Comparison of ENCODE assay signal across 26 cellular contexts in genomic region chr4:122903766-122904165, GRCh38. TPM values are rescaled to one million over a fixed set of nuclear protein-coding genes. Genes with fewer than 3 reads are reported as not detected.
A peak's percentile ranks its signal among the peaks of the same experiment; 100 is the strongest.
DNase-seq lines count a peak whose midpoint lies in the region; ATAC-seq, FAIRE-seq and TF ChIP-seq lines count a peak whose summit lies in the region.
"Had no signal": no experiment of that assay in that cellular context is flagged by ENCODE, and none has a peak within 500 bp of the region (broad histone marks: within the 10 kb centered on the region; RNA-seq: fewer than 3 reads in every experiment).

No MANE protein-coding gene starts in this region.

- peak overlapping the region; percentile 1 for H3K4ac ChIP-seq in mesendoderm (ENCODE audit: low read depth, low read length)

- peaks cover 12% of the 10 kb centered on the region; the same call in 1 of the 2 replicates for H3K79me2 ChIP-seq in GM23248 (ENCODE audit: insufficient read depth)
- H3K79me2 ChIP-seq in mesendoderm (ENCODE audit: control insufficient read depth, insufficient read depth, low read length) = no peaks in the 10 kb centered on the region

- BruUV-seq in Panc1 (replicated peaks; lab: Mats Ljungman, UMichigan) = no TSS peak

- POLR2A ChIA-PET in Panc1 (lab: Charles Lee) = no interaction called here

- H3K18ac ChIP-seq in mesendoderm (ENCODE audit: low read length) = no peak overlapping the region

- H3K27ac Mint-ChIP-seq in activated T-helper 17 cell treated with anti-CD3 and anti-CD28 coated beads, Interleukin-2, amount 50 U/mL, for 72 hours = no peak overlapping the region
- no peak overlapping the region for H3K27ac Mint-ChIP-seq in activated naive CD4-positive, alpha-beta T cell treated with anti-CD3 and anti-CD28 coated beads, Interleukin-2, amount 10 ng/mL, durations not matched to agents 7 days and 5 days
- H3K27ac Mint-ChIP-seq: CD8-positive, alpha-beta memory T cell; IgD-negative memory B cell had no signal

- no peaks in the 10 kb centered on the region for H3K27me3 Mint-ChIP-seq in activated T-helper 17 cell treated with anti-CD3 and anti-CD28 coated beads, Interleukin-2, amount 50 U/mL, for 72 hours
- no peaks in the 10 kb centered on the region for H3K27me3 Mint-ChIP-seq in activated naive CD4-positive, alpha-beta T cell treated with anti-CD3 and anti-CD28 coated beads, Interleukin-2, amount 10 ng/mL, durations not matched to agents 7 days and 5 days
- H3K27me3 Mint-ChIP-seq: IgD-negative memory B cell had no signal

- no peak overlapping the region for H3K4me3 Mint-ChIP-seq in activated T-helper 17 cell treated with anti-CD3 and anti-CD28 coated beads, Interleukin-2, amount 50 U/mL, for 72 hours
- H3K4me3 Mint-ChIP-seq in activated naive CD4-positive, alpha-beta T cell treated with anti-CD3 and anti-CD28 coated beads, Interleukin-2, amount 10 ng/mL, durations not matched to agents 7 days and 5 days = no peak overlapping the region
- H3K4me3 Mint-ChIP-seq: CD8-positive, alpha-beta memory T cell; IgD-negative memory B cell had no signal

- H3K27ac ChIP-seq in GM23248 = peak overlapping the region; percentile 34
- H3K27ac ChIP-seq in HUES48 (ENCODE audit: low read depth, low read length) = peak overlapping the region; percentile 42
- no peak overlapping the region for H3K27ac ChIP-seq in Panc1 (ENCODE audit: low read length)
- H3K27ac ChIP-seq in mesendoderm (ENCODE audit: low read depth, low read length) = peak overlapping the region; percentile 78
- no peak overlapping the region for H3K27ac ChIP-seq in uterus
- H3K27ac ChIP-seq: C4-2B, HL-60, SJSA1 had no signal

- H3K36me3 Mint-ChIP-seq in activated T-helper 17 cell treated with anti-CD3 and anti-CD28 coated beads, Interleukin-2, amount 50 U/mL, for 72 hours (ENCODE audit: low read depth) = no peaks in the 10 kb centered on the region
- H3K36me3 Mint-ChIP-seq in activated naive CD4-positive, alpha-beta T cell treated with anti-CD3 and anti-CD28 coated beads, Interleukin-2, amount 10 ng/mL, durations not matched to agents 7 days and 5 days = peaks cover 22% of the 10 kb centered on the region

- H2BK120ac ChIP-seq in mesendoderm (ENCODE audit: low read depth, low read length) = no peak overlapping the region

- H3K9me2 ChIP-seq in GM23248 (ENCODE audit: insufficient read depth) = no peaks in the 10 kb centered on the region

- H3K9ac ChIP-seq in GM23248 = no peak overlapping the region
- no peak overlapping the region for H3K9ac ChIP-seq in HUES48 (ENCODE audit: low read depth, low read length)
- H3K9ac ChIP-seq in mesendoderm (ENCODE audit: low read length) = no peak overlapping the region

- H3K9me3 ChIP-seq in GM23248 (ENCODE audit: low read depth) (no peaks in the 10 kb centered on the region), HUES48 (ENCODE audit: control insufficient read depth, insufficient read depth, low read length) (no peaks in the 10 kb centered on the region), Panc1 (ENCODE audit: control insufficient read depth, insufficient read depth, low read depth, low read length) (no peaks in the 10 kb centered on the region), uterus (no peaks in the 10 kb centered on the region)
- H3K9me3 ChIP-seq: SJSA1 had no signal

- no peak overlapping the region for H4K5ac ChIP-seq in mesendoderm (ENCODE audit: low read length)

- ATAC-seq in Panc1 = 0 out of 2 replicates have a peak, but pooled peaks have one; percentile 12
- ATAC-seq in activated T-helper 17 cell treated with anti-CD3 and anti-CD28 coated beads, Interleukin-2, amount 50 U/mL, for 72 hours (replicated peaks) = no peak
- ATAC-seq: Right ventricle myocardium inferior had no signal

- H3K23ac ChIP-seq in mesendoderm (ENCODE audit: low read length) = no peak overlapping the region

- H2BK5ac ChIP-seq in mesendoderm (ENCODE audit: low read length) = peak overlapping the region; percentile 26

- peak overlapping the region; percentile 52 for H3K56ac ChIP-seq in mesendoderm (ENCODE audit: low read length)

- H3K4me1 Mint-ChIP-seq in activated T-helper 17 cell treated with anti-CD3 and anti-CD28 coated beads, Interleukin-2, amount 50 U/mL, for 72 hours = no peaks in the 10 kb centered on the region
- H3K4me1 Mint-ChIP-seq in activated naive CD4-positive, alpha-beta T cell treated with anti-CD3 and anti-CD28 coated beads, Interleukin-2, amount 10 ng/mL, durations not matched to agents 7 days and 5 days = no peaks in the 10 kb centered on the region
- H3K4me1 Mint-ChIP-seq: CD8-positive, alpha-beta memory T cell; IgD-negative memory B cell had no signal

- peaks cover 93% of the 10 kb centered on the region for H3F3A ChIP-seq in GM23248 (ENCODE audit: insufficient read depth)

- no peak overlapping the region for H4K8ac ChIP-seq in mesendoderm (ENCODE audit: low read depth, low read length)

- TF ChIP-seq POLR2A in GM12892 (IDR thresholded peaks at IDR 0.05; ENCODE audit: low read depth, low read length) (no peak), uterus (IDR thresholded peaks at IDR 0.05) (no peak)

- H3K4me1 ChIP-seq in GM23248 (ENCODE audit: insufficient read depth) (peaks cover 32% of the 10 kb centered on the region), HUES48 (ENCODE audit: control insufficient read depth, insufficient read depth, low read length) (peaks cover 16% of the 10 kb centered on the region), Panc1 (ENCODE audit: control insufficient read depth, insufficient read depth, low read length) (peaks cover 6% of the 10 kb centered on the region), mesendoderm (ENCODE audit: control insufficient read depth, low read depth, low read length) (peaks cover 5% of the 10 kb centered on the region), uterus (no peaks in the 10 kb centered on the region)

- H2AFZ ChIP-seq in GM23248 = no peak overlapping the region

- H3K4me2 ChIP-seq in GM23248 (ENCODE audit: unreplicated experiment) = no peak overlapping the region
- no peak overlapping the region for H3K4me2 ChIP-seq in mesendoderm (ENCODE audit: low read length)

- H3K79me1 ChIP-seq in mesendoderm (ENCODE audit: low read length) = no peaks in the 10 kb centered on the region

- intact Hi-C loops in Panc1 (cut with micrococcal nuclease; ENCODE audit: unreplicated experiment) (no loop called here), uterus (cut with DNase I; ENCODE audit: low total_unique reads) (no loop called here)

- no peaks in the 10 kb centered on the region for H4K20me1 ChIP-seq in GM23248 (ENCODE audit: insufficient read depth)

- in situ Hi-C loops in GM23248 (cut with MboI) (no loop called here), Panc1 (cut with HindIII; ENCODE audit: low pct_unique_long_range_greater_than_20kb, low sequenced_read_pairs) (no loop called here)

- no peak for FAIRE-seq in GM12892 (lab: Jason Lieb, UNC)
- FAIRE-seq: A204.1, GM18507, GM19239, H54 had no signal

- H2AK5ac ChIP-seq in mesendoderm (ENCODE audit: low read length) = no peak overlapping the region

- no peaks in the 10 kb centered on the region for H3K9me3 Mint-ChIP-seq in activated T-helper 17 cell treated with anti-CD3 and anti-CD28 coated beads, Interleukin-2, amount 50 U/mL, for 72 hours
- H3K9me3 Mint-ChIP-seq in activated naive CD4-positive, alpha-beta T cell treated with anti-CD3 and anti-CD28 coated beads, Interleukin-2, amount 10 ng/mL, durations not matched to agents 7 days and 5 days = no peaks in the 10 kb centered on the region
- H3K9me3 Mint-ChIP-seq: CD8-positive, alpha-beta memory T cell; IgD-negative memory B cell had no signal

- TF ChIP-seq CTCF in Panc1 (IDR thresholded peaks at IDR 0.05) (no peak), uterus (IDR thresholded peaks at IDR 0.05) (no peak)

- no peak overlapping the region for H3K4me3 ChIP-seq in GM23248
- no peak overlapping the region for H3K4me3 ChIP-seq in HUES48 (ENCODE audit: low read depth, low read length)
- H3K4me3 ChIP-seq in Panc1 (ENCODE audit: low read depth in 2 of 2, low read length in 2 of 2) = no peak overlapping the region
- no peak overlapping the region for H3K4me3 ChIP-seq in mesendoderm (ENCODE audit: low read length)
- H3K4me3 ChIP-seq in uterus = no peak overlapping the region
- H3K4me3 ChIP-seq: SJSA1 had no signal

- no peak for DNase-seq in GM23248
- no peak for DNase-seq in Panc1 (ENCODE audit: low read depth, low spot score)
- DNase-seq in mesendoderm = peak; percentile 79
- no peak for DNase-seq in GM12892 (ENCODE audit: insufficient read length)
- no peak for DNase-seq in activated naive CD4-positive, alpha-beta T cell treated with anti-CD3 and anti-CD28 coated beads, Interleukin-2, amount 10 ng/mL, durations not matched to agents 7 days and 5 days
- DNase-seq in uterus = no peak
- DNase-seq: Calu3; CD8-positive, alpha-beta memory T cell; DMS153; NCI-H1092; NCI-H146; NCI-H2029 treated with DMSO at 0.1 percent for 48 hours; NCI-H345; NCI-H524; NCI-H774 had no signal

- no peak overlapping the region for H2BK15ac ChIP-seq in mesendoderm (replicated peaks; ENCODE audit: low read depth)

- H3K36me3 ChIP-seq in GM23248 (ENCODE audit: low read depth) = no peaks in the 10 kb centered on the region
- no peaks in the 10 kb centered on the region for H3K36me3 ChIP-seq in HUES48 (ENCODE audit: control insufficient read depth, insufficient read depth, low read length)
- H3K36me3 ChIP-seq in Panc1 (ENCODE audit: control insufficient read depth, insufficient read depth, low read length) = no peaks in the 10 kb centered on the region; the same call in 1 of the 2 replicates
- no peaks in the 10 kb centered on the region for H3K36me3 ChIP-seq in mesendoderm (ENCODE audit: control insufficient read depth, insufficient read depth, low read length)
- H3K36me3 ChIP-seq in uterus = no peaks in the 10 kb centered on the region

- H3K27me3 ChIP-seq in GM23248 (replicated peaks; ENCODE audit: insufficient read depth) (no peaks in the 10 kb centered on the region), HUES48 (ENCODE audit: control insufficient read depth, insufficient read depth, low read length) (no peaks in the 10 kb centered on the region), Panc1 (ENCODE audit: control insufficient read depth, insufficient read depth, low read length) (no peaks in the 10 kb centered on the region), mesendoderm (ENCODE audit: insufficient read depth, low read length, poor library complexity) (no peaks in the 10 kb centered on the region), uterus (no peaks in the 10 kb centered on the region)
- H3K27me3 ChIP-seq: SJSA1 had no signal

- CTCF ChIA-PET in Panc1 (lab: Charles Lee) = no interaction called here
- CTCF ChIA-PET in activated naive CD4-positive, alpha-beta T cell treated with anti-CD3 and anti-CD28 coated beads, Interleukin-2, amount 10 ng/mL, durations not matched to agents 7 days and 5 days (lab: Charles Lee) = interaction anchor here (1.6 kb wide), 1 partner anchor 17 kb away, joined by 4 read pairs; no protein-coding TSS in a partner anchor

RNA-seq across cellular contexts. Expression of gene NUDT6, which starts 18.6 kb away (rescaled TPM):
- 4.3 and 4.9 TPM in 2 replicates for total RNA-seq in GM23248 (2014; rRNA removed; shearing (Covaris generic))
- 4.1 and 6.0 TPM in 2 replicates for polyA plus RNA-seq in GM23248 (2016; fragmentation: Nextera tagmentation; extraction: Ambion mirVana)
- 7.5 TPM for total RNA-seq in Panc1 (2021; ENCODE audit: unreplicated experiment)
- polyA plus RNA-seq in Panc1 (2012; ENCODE audit: insufficient read length) = 5.1 TPM
- 2.1 TPM for polyA plus RNA-seq in mesendoderm (2013, experiment 1 of 2)
- 2.1 TPM for polyA plus RNA-seq in mesendoderm (2013, experiment 2 of 2)
- 1 to 10 TPM; 3.9 to 5.9 TPM for total RNA-seq in activated T-helper 17 cell treated with anti-CD3 and anti-CD28 coated beads, Interleukin-2, amount 50 U/mL, for 72 hours
- polyA plus RNA-seq in GM12892 (2012; ENCODE audit: missing spikeins) = 8.0 TPM
- total RNA-seq in uterus = 10 to 100 TPM in 2 of 4 donors, 1 to 10 TPM in 2; 6.9 to 29.4 (median 11.6) TPM

Comparison
In these comparisons a context has a peak if more than half of its experiments do, and no peak if none do; other contexts are left out.
1. H3K27ac ChIP-seq: peak in GM23248 (single experiment), HUES48 (single experiment) and mesendoderm (single experiment); none in Panc1 (single experiment) and uterus (0 of 2).